8 cellular contexts compared by ENCODE assay signal in the genomic region with DNA sequence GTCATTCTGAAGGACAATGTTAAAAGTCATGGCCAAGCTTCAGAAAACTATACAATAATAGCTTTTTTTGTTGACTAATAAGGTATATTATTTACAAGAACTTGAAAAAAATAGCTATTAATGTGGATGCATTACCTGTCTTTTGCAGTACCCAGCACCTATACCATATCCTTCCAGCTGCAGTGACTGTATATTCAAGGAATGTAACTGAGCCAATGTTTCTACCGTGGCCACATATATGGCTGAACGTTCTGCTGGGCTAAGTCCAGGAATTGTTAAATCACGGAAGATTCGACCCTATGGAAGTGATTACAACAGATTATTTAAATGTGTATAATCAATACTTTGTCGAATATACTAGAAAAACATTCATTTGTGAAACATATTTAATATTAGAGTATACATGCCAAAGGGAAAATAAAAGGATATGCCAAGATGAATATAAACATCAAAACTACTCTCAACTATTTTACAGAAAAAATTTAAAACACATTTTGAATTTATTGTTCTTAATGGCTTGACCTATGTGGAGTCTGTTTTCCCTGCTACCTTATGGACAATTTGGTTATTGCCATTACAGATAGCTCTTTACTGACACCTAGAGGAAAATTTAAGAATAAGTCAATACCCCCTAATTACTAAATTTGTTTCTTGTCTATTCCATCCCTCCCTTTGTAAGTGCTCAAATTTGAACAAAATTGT.
A peak's percentile ranks its signal among the peaks of the same experiment; 100 is the strongest.
DNase-seq lines count a peak whose midpoint lies in the region; ATAC-seq and TF ChIP-seq lines count a peak whose summit lies in the region.

No MANE protein-coding gene starts in this region.

- H3K36me3 Mint-ChIP-seq in nephron (ENCODE audit: low read depth), result peaks cover 5% of the 10 kb centered on the region
- H3K36me3 Mint-ChIP-seq in activated naive CD4-positive, alpha-beta T cell treated with anti-CD3 and anti-CD28 coated beads, Interleukin-2, amount 10 ng/mL, durations not matched to agents 7 days and 5 days, result peaks cover 4% of the 10 kb centered on the region

- H3K27me3 Mint-ChIP-seq in nephron (ENCODE audit: low read depth), result peaks cover 3% of the 10 kb centered on the region
- H3K27me3 Mint-ChIP-seq in activated naive CD4-positive, alpha-beta T cell treated with anti-CD3 and anti-CD28 coated beads, Interleukin-2, amount 10 ng/mL, durations not matched to agents 7 days and 5 days, result no peaks in the 10 kb centered on the region

- no peak overlapping the region for H3K27ac Mint-ChIP-seq in nephron
- H3K27ac Mint-ChIP-seq in activated naive CD4-positive, alpha-beta T cell treated with anti-CD3 and anti-CD28 coated beads, Interleukin-2, amount 10 ng/mL, durations not matched to agents 7 days and 5 days, result no peak overlapping the region

- TF ChIP-seq CTCF in nephron (IDR thresholded peaks at IDR 0.05; ENCODE audit: unreplicated experiment in 3 of 3), result peak; percentile 74 to 77 (median 77)

- no peak for ATAC-seq in GM21576 (IDR thresholded peaks at IDR 0.05; ENCODE audit: unreplicated experiment)

- no peak overlapping the region for H3K4me3 Mint-ChIP-seq in nephron
- no peak overlapping the region for H3K4me3 Mint-ChIP-seq in activated naive CD4-positive, alpha-beta T cell treated with anti-CD3 and anti-CD28 coated beads, Interleukin-2, amount 10 ng/mL, durations not matched to agents 7 days and 5 days

- H3K9me3 Mint-ChIP-seq in nephron, result no peaks in the 10 kb centered on the region
- no peaks in the 10 kb centered on the region for H3K9me3 Mint-ChIP-seq in activated naive CD4-positive, alpha-beta T cell treated with anti-CD3 and anti-CD28 coated beads, Interleukin-2, amount 10 ng/mL, durations not matched to agents 7 days and 5 days

- DNase-seq in ELR (ENCODE audit: low read depth) (peak; percentile 77), Kasumi-1 (lab: John Stamatoyannopoulos, UW) (peak; percentile 71 to 88), RKO (ENCODE audit: low spot score) (peak; percentile 73), epidermal melanocyte (ENCODE audit: insufficient read length, low spot score) (peak; percentile 55), T1000 (lab: John Stamatoyannopoulos, UW) (no peak)
- no peak for DNase-seq in activated naive CD4-positive, alpha-beta T cell treated with anti-CD3 and anti-CD28 coated beads, Interleukin-2, amount 10 ng/mL, durations not matched to agents 7 days and 5 days

- CTCF ChIA-PET in activated naive CD4-positive, alpha-beta T cell treated with anti-CD3 and anti-CD28 coated beads, Interleukin-2, amount 10 ng/mL, durations not matched to agents 7 days and 5 days (lab: Charles Lee), result interaction anchor here (1.0 to 6.7 kb wide), 14 partner anchors 11 to 290 kb away, joined by 3 to 103 read pairs (median 5); a partner anchor contains a TSS

- no peaks in the 10 kb centered on the region for H3K4me1 Mint-ChIP-seq in nephron
- H3K4me1 Mint-ChIP-seq in activated naive CD4-positive, alpha-beta T cell treated with anti-CD3 and anti-CD28 coated beads, Interleukin-2, amount 10 ng/mL, durations not matched to agents 7 days and 5 days, result no peaks in the 10 kb centered on the region

Comparison
In these comparisons a context has a peak if more than half of its experiments do, and no peak if none do; other contexts are left out.
1. DNase-seq: peak in ELR (single experiment), Kasumi-1 (2 of 2), RKO (single experiment) and epidermal melanocyte (single experiment); none in T1000 (single experiment) and activated naive CD4-positive, alpha-beta T cell treated with anti-CD3 and anti-CD28 coated beads, Interleukin-2, amount 10 ng/mL, durations not matched to agents 7 days and 5 days (single experiment).